6 cellular contexts compared by ENCODE assay signal in the genomic region with DNA sequence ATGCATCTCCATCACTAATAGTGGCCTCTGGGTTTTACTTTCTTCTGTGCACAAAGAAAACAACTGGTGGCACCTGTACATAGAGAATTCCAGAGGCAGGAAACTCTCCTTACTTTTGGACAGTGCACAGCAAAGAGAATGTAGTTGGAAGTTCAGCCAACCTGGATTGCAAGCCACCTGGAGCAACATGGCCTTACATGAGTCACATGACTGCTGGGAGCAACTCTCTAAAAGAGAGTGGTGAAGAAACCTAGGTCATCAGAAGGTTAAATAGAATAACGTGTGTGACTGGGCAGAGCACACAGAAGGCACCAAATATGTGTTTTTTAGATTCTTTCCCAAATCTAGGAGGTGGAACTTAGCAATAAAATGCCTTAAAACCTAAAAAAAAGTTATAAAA. TPM values are rescaled to one million over a fixed set of nuclear protein-coding genes. Genes with fewer than 3 reads are reported as not detected.
"Had no signal": no experiment of that assay in that cellular context is flagged by ENCODE, and none has a peak within 500 bp of the region (broad histone marks: within the 10 kb centered on the region; RNA-seq: fewer than 3 reads in every experiment).

No MANE protein-coding gene starts in this region.

RNA-seq across cellular contexts. Expression of gene CA4, which starts 41.5 kb away (rescaled TPM):
- total RNA-seq: epithelial cell of proximal tubule; kidney epithelial cell; mammary epithelial cell; mononuclear cell; naive thymus-derived CD4-positive, alpha-beta T cell had no signal
- polyA plus RNA-seq: keratinocyte; mammary epithelial cell; naive thymus-derived CD4-positive, alpha-beta T cell had no signal
